Comparison of ENCODE assay signal across 8 cellular contexts in the genomic region with DNA sequence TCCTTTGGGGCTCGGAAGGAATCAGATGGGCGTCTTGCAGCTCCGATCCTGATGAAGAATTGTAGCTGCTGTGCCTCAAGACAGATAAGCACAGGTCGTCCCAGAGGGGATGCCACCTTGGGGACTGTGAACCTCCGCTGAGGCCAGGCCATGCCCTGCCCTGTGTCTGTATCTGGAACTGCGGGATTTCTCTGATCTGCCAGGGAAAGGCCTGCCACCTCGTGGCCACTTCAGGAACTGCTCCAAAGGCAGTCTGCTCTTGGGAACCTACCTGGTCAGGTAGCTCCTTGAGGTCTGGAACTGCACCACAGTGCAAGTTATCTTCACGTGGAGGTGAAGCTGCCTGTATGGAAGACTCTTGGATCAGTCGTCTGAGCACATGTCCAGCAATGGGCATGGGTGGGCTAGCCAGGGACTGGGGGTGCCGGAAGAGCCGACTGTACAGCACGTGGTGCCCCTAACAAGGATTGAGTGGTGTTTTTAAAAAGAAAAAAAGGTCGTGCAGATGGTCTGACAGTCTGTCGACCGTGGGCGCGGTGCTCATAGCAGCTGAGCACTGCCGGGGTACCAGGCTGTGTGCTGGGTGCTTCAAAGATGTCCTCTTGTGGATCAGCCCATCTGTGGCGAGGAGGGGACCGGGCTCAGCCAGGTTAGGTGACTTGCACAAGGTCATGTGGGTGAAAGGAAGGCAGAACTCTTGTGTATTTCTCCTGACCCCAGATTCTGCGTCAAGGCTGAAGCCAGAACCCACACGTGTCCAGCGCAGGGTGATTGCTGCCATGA. TPM values are rescaled to one million over a fixed set of nuclear protein-coding genes. Genes with fewer than 3 reads are reported as not detected.
A peak's percentile ranks its signal among the peaks of the same experiment; 100 is the strongest.
DNase-seq lines count a peak whose midpoint lies in the region; ATAC-seq, FAIRE-seq and TF ChIP-seq lines count a peak whose summit lies in the region.

No MANE protein-coding gene starts in this region.

- H3K4me1 ChIP-seq in GM12878 (ENCODE audit: control insufficient read depth, insufficient read depth, low read length): peaks cover 14% of the 10 kb centered on the region

- H2AFZ ChIP-seq in GM12878 (ENCODE audit: control insufficient read depth, low read depth, low read length): peak overlapping the region; percentile 62

- TF ChIP-seq EP300 in GM12878 (IDR thresholded peaks at IDR 0.05; ENCODE audit: borderline replicate concordance in 1 of 2, control insufficient read depth in 1 of 2, low read depth in 2 of 2, low read length in 2 of 2): no peak

- H3K4me3 ChIP-seq in GM12878: no peak overlapping the region

- no peak overlapping the region for H3K9ac ChIP-seq in GM12878 (ENCODE audit: control insufficient read depth, insufficient read depth, low read length)

- ATAC-seq in HG02798 (IDR thresholded peaks at IDR 0.05; ENCODE audit: poor library complexity, unreplicated experiment) (peak; percentile 33), GM12878 (peak; percentile 46), HG03457 (IDR thresholded peaks at IDR 0.05; ENCODE audit: unreplicated experiment) (no peak)

- TF ChIP-seq RAD21 in GM12878 (IDR thresholded peaks at IDR 0.05; ENCODE audit: insufficient read depth, low read depth, low read length): peak; percentile 93

- POLR2A ChIA-PET in GM12878 (lab: Charles Lee): interaction anchor here (1.0 to 1.5 kb wide), 3 partner anchors 9 to 352 kb away, joined by 3 to 4 read pairs (median 3); a partner anchor contains a TSS

- no peaks in the 10 kb centered on the region for H3K9me3 ChIP-seq in GM12878 (replicated peaks; ENCODE audit: control insufficient read depth, insufficient read depth, low read length)

- FAIRE-seq in GM12878 (lab: Jason Lieb, UNC): peak; percentile 93

- intact Hi-C loops in GM12878 (cut with micrococcal nuclease; ENCODE audit: unreplicated experiment): loop anchor here (1.0 to 5.0 kb wide), 6 partner anchors 27 to 351 kb away; no protein-coding TSS in a partner anchor

- CTCF ChIA-PET in GM12878 (lab: Yijun Ruan, JAX): interaction anchor here (0.6 to 11.2 kb wide), 34 partner anchors 8 to 409 kb away, joined by 3 to 210 read pairs (median 4); partner anchors contain the start of genes BLOC1S4, TADA2B and TBC1D14

- WGBS in GM12878 (ENCODE audit: insufficient coverage, insufficient replicate concordance, low lambda C conversion rate, missing lambda C conversion rate): 28% methylated on average over 23 of the region's 23 CpGs

- no peak for TF ChIP-seq POLR2A in GM12878 (IDR thresholded peaks at IDR 0.05; ENCODE audit: low read depth, low read length)

- RAD21 ChIA-PET in GM12878 (lab: Charles Lee; ENCODE audit: unreplicated experiment): interaction anchor here (0.6 to 6.0 kb wide), 19 partner anchors 11 to 353 kb away, joined by 3 to 87 read pairs (median 4); partner anchors contain the start of genes TADA2B and TBC1D14

- no peaks in the 10 kb centered on the region; a peak in 1 of 4 replicates for H3K27me3 ChIP-seq in GM12878 (replicated peaks in 1 of 2; ENCODE audit: control insufficient read depth in 2 of 2, insufficient read depth in 2 of 2, low read length in 1 of 2)

- H3K79me2 ChIP-seq in GM12878 (ENCODE audit: control insufficient read depth, insufficient read depth, low read length): peaks cover 20% of the 10 kb centered on the region

- peak; percentile 98 for TF ChIP-seq CTCF in GM10266 (IDR thresholded peaks at IDR 0.05; ENCODE audit: control insufficient read depth, insufficient read depth, low read depth, missing control alignments)
- peak; percentile 99; a peak in 5 of 6 replicates for TF ChIP-seq CTCF in GM12878 (IDR thresholded peaks at IDR 0.05 in 2 of 3, conservative IDR thresholded peaks at IDR 0.05 in 1 of 3; ENCODE audit: control insufficient read depth in 2 of 3, extremely low read depth in 1 of 3, insufficient read depth in 1 of 3, low read depth in 3 of 3, low read length in 3 of 3)

- no TSS peak for BruUV-seq in GM12878 (replicated peaks; lab: Mats Ljungman, UMichigan)

- SMC1A ChIA-PET in GM12878 (lab: Charles Lee; ENCODE audit: uncharacterized antibody, unreplicated experiment): interaction anchor here (0.6 to 7.2 kb wide), 21 partner anchors 9 to 351 kb away, joined by 3 to 79 read pairs (median 5); partner anchors contain the start of genes TADA2B and TBC1D14

- H4K20me1 ChIP-seq in GM12878 (ENCODE audit: control insufficient read depth, insufficient read depth): no peaks in the 10 kb centered on the region

- H3K4me2 ChIP-seq in GM12878 (ENCODE audit: control insufficient read depth, insufficient read depth): no peak overlapping the region

- DNase-seq in GM10266 (ENCODE audit: extremely low spot score): peak; percentile 83
- DNase-seq in NCI-H2107 (lab: John Stamatoyannopoulos, UW): peak; percentile 39
- peak; percentile 77 for DNase-seq in UCSD-AML1 (lab: John Stamatoyannopoulos, UW; ENCODE audit: unreplicated experiment)
- peak; percentile 45 for DNase-seq in GM12878 (ENCODE audit: low read depth, low spot score)
- peak; percentile 76 for DNase-seq in iPS-NIHi11 (ENCODE audit: low spot score)
- DNase-seq in stimulated activated CD4-positive, alpha-beta T cell treated with anti-CD3 and anti-CD28 coated beads, Interleukin-12 subunit alpha, Interleukin-12 subunit beta, amount 100 ng/mL, for 48 hours (ENCODE audit: low read depth in 2 of 3, low spot score in 1 of 3): peak; percentile 73 to 85 (median 77)

- in situ Hi-C loops in GM12878 (cut with MboI): loop anchor here (5.0 kb wide), 2 partner anchors 164 to 349 kb away; partner anchors contain the start of gene TBC1D14

- no peak overlapping the region for H3K27ac ChIP-seq in GM12878 (ENCODE audit: control insufficient read depth, insufficient read depth)

- H3K36me3 ChIP-seq in GM12878 (ENCODE audit: control insufficient read depth in 2 of 2, insufficient read depth in 2 of 2, low read length in 1 of 2): no peaks in the 10 kb centered on the region

TF ChIP-seq in GM12878, 131 proteins besides CTCF, POLR2A, EP300 and RAD21 (continues in another document):
- TF ChIP-seq MAX (IDR thresholded peaks at IDR 0.05; ENCODE audit: low read depth, low read length) (0 out of 2 replicates have a peak, but pooled peaks have one; percentile 30), YY1 (IDR thresholded peaks at IDR 0.05; ENCODE audit: low read depth, low read length) (peak; percentile 74), MEF2B (IDR thresholded peaks at IDR 0.05; ENCODE audit: partially characterized antibody, poor library complexity, severe bottlenecking) (peak; percentile 25), ZZZ3 (IDR thresholded peaks at IDR 0.05; ENCODE audit: control insufficient read depth, insufficient read length, low read depth) (no peak), SIN3A (IDR thresholded peaks at IDR 0.05; ENCODE audit: low read depth, low read length) (0 out of 2 replicates have a peak, but pooled peaks have one; percentile 36), IRF4 (IDR thresholded peaks at IDR 0.05; ENCODE audit: low read depth, low read length) (peak; percentile 41; the same call in 1 of the 2 replicates), NR2C1 (IDR thresholded peaks at IDR 0.05) (no peak), MTA2 (IDR thresholded peaks at IDR 0.05; ENCODE audit: low read depth) (no peak), SMC3 (IDR thresholded peaks at IDR 0.05; ENCODE audit: borderline replicate concordance, low read length) (peak; percentile 96), CREM (IDR thresholded peaks at IDR 0.05; ENCODE audit: low read depth) (no peak), RUNX3 (IDR thresholded peaks at IDR 0.05; ENCODE audit: low read length) (peak; percentile 51), RFX5 (IDR thresholded peaks at IDR 0.05; ENCODE audit: low read depth, low read length) (peak; percentile 41; the same call in 1 of the 2 replicates), CBX5 (IDR thresholded peaks at IDR 0.05; ENCODE audit: low read depth) (no peak)

RNA-seq across cellular contexts. Expression of gene GRPEL1, which starts 3.1 kb away (rescaled TPM):
- total RNA-seq in GM12878 (2013; cell fraction: nucleolus; rRNA removed): 32.9 and 36.4 TPM in 2 replicates
- total RNA-seq in GM12878 (2014; rRNA removed): 30.8 and 43.6 TPM in 2 replicates
- total RNA-seq in GM12878 (2014; rRNA removed; fragmentation: Illumina TruSeq; extraction: Trizol): 54.7 and 62.7 TPM in 2 replicates
- total RNA-seq in GM12878 (2021): 44.1 and 48.8 TPM in 2 replicates
- 22.3 TPM for polyA plus RNA-seq in GM12878 (2011; ENCODE audit: low read depth)
- 53.4 and 67.2 TPM in 2 replicates for polyA plus RNA-seq in GM12878 (2011; rRNA removed)
- 32.1 and 35.7 TPM in 2 replicates for polyA plus RNA-seq in GM12878 (2011; cell fraction: cytosol; rRNA removed)
- 28.7 and 29.2 TPM in 2 replicates for polyA plus RNA-seq in GM12878 (2011; cell fraction: nucleus; rRNA removed)
- polyA plus RNA-seq in GM12878 (2012): 26.4 and 30.6 TPM in 2 replicates
- 59.2 and 72.5 TPM in 2 replicates for polyA plus RNA-seq in GM12878 (2014; fragmentation: Illumina TruSeq; extraction: Trizol)
- 100 to 1,000 TPM; 103 to 119 TPM for polyA plus RNA-seq in GM12878 (2014; fragmentation: Nextera tagmentation; extraction: Ambion mirVana)
- 40.7 and 42.6 TPM in 2 replicates for polyA plus RNA-seq in GM12878 (2014; rRNA removed)
- 10 to 100 TPM; 80.1 to 82.8 TPM for polyA plus RNA-seq in GM12878 (2016; fragmentation: Nextera tagmentation; extraction: Ambion mirVana)
- polyA minus RNA-seq in GM12878 (2011; rRNA and poly(A)+ RNA removed): 33.1 and 35.9 TPM in 2 replicates
- 8.5 and 9.4 TPM in 2 replicates for polyA minus RNA-seq in GM12878 (2011; cell fraction: cytosol; rRNA and poly(A)+ RNA removed)
- 22.7 and 31.9 TPM in 2 replicates for polyA minus RNA-seq in GM12878 (2011; cell fraction: nucleus; rRNA and poly(A)+ RNA removed)

RNA-seq across cellular contexts. Expression of gene TADA2B, which starts 27.7 kb away (rescaled TPM):
- 9.2 and 10.5 TPM in 2 replicates for total RNA-seq in GM12878 (2013; cell fraction: nucleolus; rRNA removed)
- total RNA-seq in GM12878 (2014; rRNA removed) (8.9 and 9.0 TPM in 2 replicates), GM12878 (2014; rRNA removed; fragmentation: Illumina TruSeq; extraction: Trizol) (6.7 and 6.9 TPM in 2 replicates), GM12878 (2021) (12.0 TPM in 2 replicates)
- polyA plus RNA-seq in GM12878 (2011; ENCODE audit: low read depth): 5.4 TPM
- polyA plus RNA-seq in GM12878 (2011; rRNA removed) (3.7 and 4.3 TPM in 2 replicates), GM12878 (2014; fragmentation: Illumina TruSeq; extraction: Trizol) (6.6 and 7.2 TPM in 2 replicates), GM12878 (2014; fragmentation: Nextera tagmentation; extraction: Ambion mirVana) (1 to 10 TPM in 1 of 2 experiments, under 1 TPM in 1; 0.66 to 1.2 TPM), GM12878 (2014; rRNA removed) (7.7 and 7.9 TPM in 2 replicates), GM12878 (2016; fragmentation: Nextera tagmentation; extraction: Ambion mirVana) (1 to 10 TPM; 1.1 to 1.3 TPM)
- 5.5 and 6.6 TPM in 2 replicates for polyA plus RNA-seq in GM12878 (2011; cell fraction: cytosol; rRNA removed)
- 9.5 and 13.3 TPM in 2 replicates for polyA plus RNA-seq in GM12878 (2011; cell fraction: nucleus; rRNA removed)
- 6.8 and 9.0 TPM in 2 replicates for polyA plus RNA-seq in GM12878 (2012)
- polyA minus RNA-seq in GM12878 (2011; rRNA and poly(A)+ RNA removed): 4.1 and 7.7 TPM in 2 replicates
- polyA minus RNA-seq in GM12878 (2011; cell fraction: cytosol; rRNA and poly(A)+ RNA removed): 5.0 and 5.9 TPM in 2 replicates
- polyA minus RNA-seq in GM12878 (2011; cell fraction: nucleus; rRNA and poly(A)+ RNA removed): 4.4 and 8.4 TPM in 2 replicates
